1 cellular context compared by ENCODE assay signal in the genomic region with DNA sequence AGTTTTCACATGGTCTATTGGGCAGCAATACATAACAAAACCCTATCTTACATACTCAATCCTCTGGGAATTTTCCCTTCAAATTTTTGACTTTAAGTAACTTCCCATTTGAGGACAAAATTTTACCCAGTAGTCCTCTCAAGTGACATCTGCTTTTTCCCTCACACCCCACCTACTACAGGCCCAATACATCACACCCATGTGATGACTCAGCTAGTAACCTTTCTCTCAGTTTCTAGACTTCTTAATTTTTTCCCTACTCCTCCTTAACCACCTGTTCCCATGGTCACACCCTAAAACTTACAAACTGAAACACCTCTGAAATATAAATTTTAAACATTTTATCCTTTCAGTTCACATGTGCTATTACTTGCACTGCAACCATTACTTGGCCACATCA.
TF ChIP-seq lines count a peak whose summit lies in the region.

No MANE protein-coding gene starts in this region.

TF ChIP-seq in K562, 482 proteins besides CTCF, POLR2A, EP300 and RAD21:
- peak; percentile 35; the same call in 1 of the 2 replicates for TF ChIP-seq C11orf30 (IDR thresholded peaks at IDR 0.05; ENCODE audit: low read depth)
- TF ChIP-seq ZNF316 (IDR thresholded peaks at IDR 0.05), result peak; percentile 63
- TF ChIP-seq TARDBP (IDR thresholded peaks at IDR 0.05), result no peak
- 0 out of 2 replicates have a peak, but pooled peaks have one; percentile 6 for TF ChIP-seq MAFG (tag; conservative IDR thresholded peaks at IDR 0.05)
- no peak for TF ChIP-seq PRMT5 (CRISPR knock-in tag; IDR thresholded peaks at IDR 0.05)
- TF ChIP-seq, protein P1, sequence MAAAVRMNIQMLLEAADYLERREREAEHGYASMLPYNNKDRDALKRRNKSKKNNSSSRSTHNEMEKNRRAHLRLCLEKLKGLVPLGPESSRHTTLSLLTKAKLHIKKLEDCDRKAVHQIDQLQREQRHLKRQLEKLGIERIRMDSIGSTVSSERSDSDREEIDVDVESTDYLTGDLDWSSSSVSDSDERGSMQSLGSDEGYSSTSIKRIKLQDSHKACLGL (CRISPR knock-in tag; IDR thresholded peaks at IDR 0.05; ENCODE audit: borderline replicate concordance, poor library complexity, severe bottlenecking), result no peak
- no peak for TF ChIP-seq SRSF1 (IDR thresholded peaks at IDR 0.05; ENCODE audit: low read depth, low read length)
TF ChIP-seq in K562: peak in this region for 3.
